In genomic region chr22:36839356-36840073, GRCh38 we compare ENCODE assay signal across 1 cellular context.
A peak's percentile ranks its signal among the peaks of the same experiment; 100 is the strongest.
TF ChIP-seq lines count a peak whose summit lies in the region.

No MANE protein-coding gene starts in this region.

TF ChIP-seq in GM12878, 131 proteins besides CTCF, POLR2A, EP300 and RAD21:
- no peak for TF ChIP-seq ESRRA (IDR thresholded peaks at IDR 0.05; ENCODE audit: low read length)
- TF ChIP-seq, protein P1, sequence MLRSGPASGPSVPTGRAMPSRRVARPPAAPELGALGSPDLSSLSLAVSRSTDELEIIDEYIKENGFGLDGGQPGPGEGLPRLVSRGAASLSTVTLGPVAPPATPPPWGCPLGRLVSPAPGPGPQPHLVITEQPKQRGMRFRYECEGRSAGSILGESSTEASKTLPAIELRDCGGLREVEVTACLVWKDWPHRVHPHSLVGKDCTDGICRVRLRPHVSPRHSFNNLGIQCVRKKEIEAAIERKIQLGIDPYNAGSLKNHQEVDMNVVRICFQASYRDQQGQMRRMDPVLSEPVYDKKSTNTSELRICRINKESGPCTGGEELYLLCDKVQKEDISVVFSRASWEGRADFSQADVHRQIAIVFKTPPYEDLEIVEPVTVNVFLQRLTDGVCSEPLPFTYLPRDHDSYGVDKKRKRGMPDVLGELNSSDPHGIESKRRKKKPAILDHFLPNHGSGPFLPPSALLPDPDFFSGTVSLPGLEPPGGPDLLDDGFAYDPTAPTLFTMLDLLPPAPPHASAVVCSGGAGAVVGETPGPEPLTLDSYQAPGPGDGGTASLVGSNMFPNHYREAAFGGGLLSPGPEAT (IDR thresholded peaks at IDR 0.05; ENCODE audit: low read depth): no peak
- no peak for TF ChIP-seq TBL1XR1 (IDR thresholded peaks at IDR 0.05; ENCODE audit: low read depth, low read length)
- peak; percentile 24; the same call in 1 of the 2 replicates for TF ChIP-seq RUNX3 (IDR thresholded peaks at IDR 0.05; ENCODE audit: low read length)
- TF ChIP-seq, protein P2, sequence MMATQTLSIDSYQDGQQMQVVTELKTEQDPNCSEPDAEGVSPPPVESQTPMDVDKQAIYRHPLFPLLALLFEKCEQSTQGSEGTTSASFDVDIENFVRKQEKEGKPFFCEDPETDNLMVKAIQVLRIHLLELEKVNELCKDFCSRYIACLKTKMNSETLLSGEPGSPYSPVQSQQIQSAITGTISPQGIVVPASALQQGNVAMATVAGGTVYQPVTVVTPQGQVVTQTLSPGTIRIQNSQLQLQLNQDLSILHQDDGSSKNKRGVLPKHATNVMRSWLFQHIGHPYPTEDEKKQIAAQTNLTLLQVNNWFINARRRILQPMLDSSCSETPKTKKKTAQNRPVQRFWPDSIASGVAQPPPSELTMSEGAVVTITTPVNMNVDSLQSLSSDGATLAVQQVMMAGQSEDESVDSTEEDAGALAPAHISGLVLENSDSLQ (IDR thresholded peaks at IDR 0.05): peak; percentile 74
- no peak for TF ChIP-seq NKRF (conservative IDR thresholded peaks at IDR 0.05)
- TF ChIP-seq, protein P3, sequence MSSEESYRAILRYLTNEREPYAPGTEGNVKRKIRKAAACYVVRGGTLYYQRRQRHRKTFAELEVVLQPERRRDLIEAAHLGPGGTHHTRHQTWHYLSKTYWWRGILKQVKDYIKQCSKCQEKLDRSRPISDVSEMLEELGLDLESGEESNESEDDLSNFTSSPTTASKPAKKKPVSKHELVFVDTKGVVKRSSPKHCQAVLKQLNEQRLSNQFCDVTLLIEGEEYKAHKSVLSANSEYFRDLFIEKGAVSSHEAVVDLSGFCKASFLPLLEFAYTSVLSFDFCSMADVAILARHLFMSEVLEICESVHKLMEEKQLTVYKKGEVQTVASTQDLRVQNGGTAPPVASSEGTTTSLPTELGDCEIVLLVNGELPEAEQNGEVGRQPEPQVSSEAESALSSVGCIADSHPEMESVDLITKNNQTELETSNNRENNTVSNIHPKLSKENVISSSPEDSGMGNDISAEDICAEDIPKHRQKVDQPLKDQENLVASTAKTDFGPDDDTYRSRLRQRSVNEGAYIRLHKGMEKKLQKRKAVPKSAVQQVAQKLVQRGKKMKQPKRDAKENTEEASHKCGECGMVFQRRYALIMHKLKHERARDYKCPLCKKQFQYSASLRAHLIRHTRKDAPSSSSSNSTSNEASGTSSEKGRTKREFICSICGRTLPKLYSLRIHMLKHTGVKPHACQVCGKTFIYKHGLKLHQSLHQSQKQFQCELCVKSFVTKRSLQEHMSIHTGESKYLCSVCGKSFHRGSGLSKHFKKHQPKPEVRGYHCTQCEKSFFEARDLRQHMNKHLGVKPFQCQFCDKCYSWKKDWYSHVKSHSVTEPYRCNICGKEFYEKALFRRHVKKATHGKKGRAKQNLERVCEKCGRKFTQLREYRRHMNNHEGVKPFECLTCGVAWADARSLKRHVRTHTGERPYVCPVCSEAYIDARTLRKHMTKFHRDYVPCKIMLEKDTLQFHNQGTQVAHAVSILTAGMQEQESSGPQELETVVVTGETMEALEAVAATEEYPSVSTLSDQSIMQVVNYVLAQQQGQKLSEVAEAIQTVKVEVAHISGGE (CRISPR knock-in tag; IDR thresholded peaks at IDR 0.05): no peak
- TF ChIP-seq, protein P4, sequence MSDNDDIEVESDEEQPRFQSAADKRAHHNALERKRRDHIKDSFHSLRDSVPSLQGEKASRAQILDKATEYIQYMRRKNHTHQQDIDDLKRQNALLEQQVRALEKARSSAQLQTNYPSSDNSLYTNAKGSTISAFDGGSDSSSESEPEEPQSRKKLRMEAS (IDR thresholded peaks at IDR 0.05; ENCODE audit: low read depth, low read length): no peak
- TF ChIP-seq ZNF24 (IDR thresholded peaks at IDR 0.05): peak; percentile 88
- no peak for TF ChIP-seq MYB (IDR thresholded peaks at IDR 0.05; ENCODE audit: borderline replicate concordance, low read depth, low read length)
- peak; percentile 44 to 52; a peak in 2 of 4 replicates for TF ChIP-seq BHLHE40 (IDR thresholded peaks at IDR 0.05; ENCODE audit: borderline replicate concordance in 1 of 2, low read depth in 2 of 2, low read length in 1 of 2)
